Comparison of ENCODE assay signal across 24 cellular contexts in the genomic region with DNA sequence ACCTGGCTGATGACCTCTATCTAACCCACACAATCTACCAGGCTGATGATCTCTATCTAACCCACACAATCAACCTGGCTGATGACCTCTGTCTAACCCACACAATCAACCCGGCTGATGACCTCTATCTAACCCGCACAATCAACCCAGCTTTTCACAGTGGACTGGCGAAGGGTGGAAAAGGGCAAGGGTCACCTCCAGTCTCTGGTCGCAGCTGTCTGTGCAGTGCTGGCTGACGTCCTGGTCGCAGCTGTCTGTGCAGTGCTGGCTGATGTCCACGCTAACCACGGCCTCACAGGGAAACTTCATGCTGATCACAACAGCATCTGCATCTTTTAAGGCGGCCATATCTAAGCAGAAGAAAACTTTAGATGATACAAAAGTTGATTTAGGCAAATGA. TPM values are rescaled to one million over a fixed set of nuclear protein-coding genes. Genes with fewer than 3 reads are reported as not detected.
"Had no signal": no experiment of that assay in that cellular context is flagged by ENCODE, and none has a peak within 500 bp of the region (broad histone marks: within the 10 kb centered on the region; RNA-seq: fewer than 3 reads in every experiment).

No MANE protein-coding gene starts in this region.

- ATAC-seq: left lung; naive thymus-derived CD8-positive, alpha-beta T cell; stimulated activated effector memory CD8-positive, alpha-beta T cell treated with anti-CD3 and anti-CD28 coated beads, Interleukin-12 subunit alpha, Interleukin-12 subunit beta, amount 100 ng/mL, for 72 hours; stimulated activated naive CD8-positive, alpha-beta T cell treated with anti-CD3 and anti-CD28 coated beads, Interleukin-15, Interleukin-2, amounts not matched to agents 100 U/mL and 50 U/mL, for 24 hours; upper lobe of right lung had no signal

- H3K9me3 ChIP-seq: heart left ventricle, left lung, neutrophil, testis, tibial nerve, upper lobe of right lung, vagina had no signal

- DNase-seq: cortex of kidney; effector CD8-positive, alpha-beta T cell; foreskin melanocyte; hippocampal formation; mesendoderm; naive thymus-derived CD8-positive, alpha-beta T cell; stimulated activated CD4-positive, alpha-beta T cell treated with anti-CD3 and anti-CD28 coated beads, Interleukin-4, amount 100 ng/mL, for 1 hour; stimulated activated CD8-positive, alpha-beta memory T cell treated with anti-CD3 and anti-CD28 coated beads, Interleukin-4, amount 100 ng/mL, for 48 hours; stimulated activated naive CD8-positive, alpha-beta T cell treated with anti-CD3 and anti-CD28 coated beads, Interleukin-15, Interleukin-2, amounts not matched to agents 100 U/mL and 50 U/mL, for 24 hours; testis; upper lobe of right lung had no signal

- H3K27me3 ChIP-seq: dorsolateral prefrontal cortex, heart left ventricle, left lung, neutrophil, testis, tibial nerve, upper lobe of right lung, vagina had no signal

- H3K27ac ChIP-seq: heart left ventricle, left lung, neutrophil, tibial nerve, upper lobe of right lung, vagina had no signal

- H3K4me3 ChIP-seq: dorsolateral prefrontal cortex, heart left ventricle, left lung, testis, tibial nerve, upper lobe of right lung, vagina had no signal

- H3K4me1 ChIP-seq: upper lobe of right lung had no signal

RNA-seq across cellular contexts. Expression of gene CCDC27, which starts 12.2 kb away (rescaled TPM):
- total RNA-seq: glomerular endothelial cell; heart left ventricle; left lung; lung microvascular endothelial cell; naive thymus-derived CD8-positive, alpha-beta T cell; osteoblast; pulmonary artery endothelial cell; tibial nerve; upper lobe of right lung; vagina had no signal
- polyA plus RNA-seq: esophagus; heart left ventricle; naive thymus-derived CD8-positive, alpha-beta T cell; neural cell had no signal

RNA-seq across cellular contexts. Expression of gene SMIM1, which starts 32.5 kb away (rescaled TPM):
- total RNA-seq: osteoblast, vagina had no signal
- polyA plus RNA-seq: neural cell had no signal
